Comparison of ENCODE assay signal across 25 cellular contexts in the genomic region with DNA sequence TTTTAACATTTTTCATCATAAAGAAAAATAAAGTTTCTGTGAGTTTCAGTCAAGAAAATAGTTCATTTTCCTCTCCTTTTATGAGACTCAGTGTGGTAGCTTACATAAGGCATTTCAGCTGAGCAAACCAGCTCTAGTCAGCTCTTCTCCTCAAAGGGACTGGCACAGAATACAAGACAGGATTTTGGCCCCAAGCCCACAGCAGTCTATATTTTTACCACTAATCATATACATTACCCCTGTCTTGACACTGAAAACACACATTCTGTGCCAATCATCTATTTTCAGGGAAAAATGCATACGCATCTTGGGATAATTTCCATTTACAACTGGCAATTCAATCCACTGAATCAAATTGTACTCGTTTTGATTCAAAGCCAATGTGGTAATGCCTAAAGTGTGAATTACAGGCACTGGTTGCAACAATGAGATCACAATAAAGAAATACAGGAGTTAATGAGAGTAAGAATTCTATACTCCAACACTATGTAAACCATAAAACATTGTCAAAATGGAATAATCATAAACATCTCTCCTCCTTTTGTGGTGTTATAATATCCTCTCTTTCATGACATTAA.
A peak's percentile ranks its signal among the peaks of the same experiment; 100 is the strongest.
DNase-seq lines count a peak whose midpoint lies in the region; ATAC-seq, FAIRE-seq and TF ChIP-seq lines count a peak whose summit lies in the region.
"Had no signal": no experiment of that assay in that cellular context is flagged by ENCODE, and none has a peak within 500 bp of the region (broad histone marks: within the 10 kb centered on the region; RNA-seq: fewer than 3 reads in every experiment).

No MANE protein-coding gene starts in this region.

- H3K9me3 Mint-ChIP-seq in chondrocyte (ENCODE audit: low read depth) (no peaks in the 10 kb centered on the region), natural killer cell (peaks cover 8 to 18% of the 10 kb centered on the region in 2 donors)
- H3K9me3 Mint-ChIP-seq: activated CD4-positive, alpha-beta T cell treated with anti-CD3 and anti-CD28 coated beads, Interleukin-2, amount 10 ng/mL, durations not matched to agents 7 days and 5 days; activated naive CD4-positive, alpha-beta T cell treated with anti-CD3 and anti-CD28 coated beads, Interleukin-2, amount 50 U/mL, for 24 hours had no signal

- H3K36me3 Mint-ChIP-seq in chondrocyte (ENCODE audit: low read depth): peaks cover 2% of the 10 kb centered on the region
- H3K36me3 Mint-ChIP-seq in natural killer cell: no peaks in the 10 kb centered on the region
- H3K36me3 Mint-ChIP-seq: activated CD8-positive, alpha-beta memory T cell treated with anti-CD3 and anti-CD28 coated beads, Interleukin-2, amount 10 ng/mL, durations not matched to agents 7 days and 5 days; activated naive CD4-positive, alpha-beta T cell treated with anti-CD3 and anti-CD28 coated beads, Interleukin-2, amount 50 U/mL, for 24 hours had no signal

- FAIRE-seq in GM12892 (lab: Jason Lieb, UNC): no peak
- FAIRE-seq: astrocyte had no signal

- H3K4me3 Mint-ChIP-seq in chondrocyte (ENCODE audit: unreplicated experiment): no peak overlapping the region
- no peak overlapping the region for H3K4me3 Mint-ChIP-seq in natural killer cell
- H3K4me3 Mint-ChIP-seq: activated CD4-positive, alpha-beta T cell treated with anti-CD3 and anti-CD28 coated beads, Interleukin-2, amount 10 ng/mL, durations not matched to agents 7 days and 5 days; activated CD8-positive, alpha-beta memory T cell treated with anti-CD3 and anti-CD28 coated beads, Interleukin-2, amount 10 ng/mL, durations not matched to agents 7 days and 5 days; activated naive CD4-positive, alpha-beta T cell treated with anti-CD3 and anti-CD28 coated beads, Interleukin-2, amount 50 U/mL, for 24 hours; T-helper 17 cell had no signal

- peak overlapping the region; percentile 63 for H3K27ac ChIP-seq in temporal lobe (ENCODE audit: low read depth, low read length)
- H3K27ac ChIP-seq: right atrium auricular region, stomach, upper lobe of left lung had no signal

- intact Hi-C loops in natural killer cell (cut with micrococcal nuclease): no loop called here

- peak overlapping the region; percentile 11 for H3K27ac Mint-ChIP-seq in chondrocyte (ENCODE audit: unreplicated experiment)
- H3K27ac Mint-ChIP-seq in natural killer cell: no peak overlapping the region
- H3K27ac Mint-ChIP-seq: activated CD4-positive, alpha-beta T cell treated with anti-CD3 and anti-CD28 coated beads, Interleukin-2, amount 10 ng/mL, durations not matched to agents 7 days and 5 days; activated CD8-positive, alpha-beta memory T cell treated with anti-CD3 and anti-CD28 coated beads, Interleukin-2, amount 10 ng/mL, durations not matched to agents 7 days and 5 days; activated naive CD4-positive, alpha-beta T cell treated with anti-CD3 and anti-CD28 coated beads, Interleukin-2, amount 50 U/mL, for 24 hours; T-helper 17 cell had no signal

- TF ChIP-seq POLR2A in GM12892 (IDR thresholded peaks at IDR 0.05; ENCODE audit: low read depth, low read length): no peak

- H3K4me1 Mint-ChIP-seq in chondrocyte (ENCODE audit: low read depth): peaks cover 18% of the 10 kb centered on the region
- H3K4me1 Mint-ChIP-seq in natural killer cell: no peaks in the 10 kb centered on the region
- H3K4me1 Mint-ChIP-seq: activated CD4-positive, alpha-beta T cell treated with anti-CD3 and anti-CD28 coated beads, Interleukin-2, amount 10 ng/mL, durations not matched to agents 7 days and 5 days; activated CD8-positive, alpha-beta memory T cell treated with anti-CD3 and anti-CD28 coated beads, Interleukin-2, amount 10 ng/mL, durations not matched to agents 7 days and 5 days; activated naive CD4-positive, alpha-beta T cell treated with anti-CD3 and anti-CD28 coated beads, Interleukin-2, amount 50 U/mL, for 24 hours; T-helper 17 cell had no signal

- H3K27me3 Mint-ChIP-seq in chondrocyte (ENCODE audit: low read depth) (no peaks in the 10 kb centered on the region), natural killer cell (ENCODE audit: low read depth in 2 of 2) (no peaks in the 10 kb centered on the region)
- H3K27me3 Mint-ChIP-seq: activated CD4-positive, alpha-beta T cell treated with anti-CD3 and anti-CD28 coated beads, Interleukin-2, amount 10 ng/mL, durations not matched to agents 7 days and 5 days; activated CD8-positive, alpha-beta memory T cell treated with anti-CD3 and anti-CD28 coated beads, Interleukin-2, amount 10 ng/mL, durations not matched to agents 7 days and 5 days; activated naive CD4-positive, alpha-beta T cell treated with anti-CD3 and anti-CD28 coated beads, Interleukin-2, amount 50 U/mL, for 24 hours; T-helper 17 cell had no signal

- TF ChIP-seq CTCF in chondrocyte (IDR thresholded peaks at IDR 0.05) (no peak), omental fat pad (IDR thresholded peaks at IDR 0.05) (no peak), natural killer cell (IDR thresholded peaks at IDR 0.05) (no peak)

- ATAC-seq in omental fat pad (ENCODE audit: low FRiP score) (no peak), natural killer cell (no peak)
- ATAC-seq: activated CD8-positive, alpha-beta memory T cell treated with anti-CD3 and anti-CD28 coated beads, Interleukin-2, amount 10 ng/mL, durations not matched to agents 7 days and 5 days; Panc1; T-helper 17 cell had no signal

- DNase-seq in NCI-H345 (lab: John Stamatoyannopoulos, UW): peak; percentile 7
- no peak for DNase-seq in NCI-H345 treated with DMSO at 0.1 percent for 48 hours (lab: John Stamatoyannopoulos, UW; ENCODE audit: unreplicated experiment)
- DNase-seq in NCI-H2227 (lab: John Stamatoyannopoulos, UW; ENCODE audit: unreplicated experiment): peak; percentile 93
- DNase-seq in chondrocyte (ENCODE audit: low spot score): no peak
- no peak for DNase-seq in omental fat pad (ENCODE audit: low spot score)
- DNase-seq in GM12892 (ENCODE audit: insufficient read length): no peak
- no peak for DNase-seq in natural killer cell
- DNase-seq: ACHN; activated CD4-positive, alpha-beta T cell treated with anti-CD3 and anti-CD28 coated beads, Interleukin-2, amount 10 ng/mL, durations not matched to agents 7 days and 5 days; activated CD8-positive, alpha-beta memory T cell treated with anti-CD3 and anti-CD28 coated beads, Interleukin-2, amount 10 ng/mL, durations not matched to agents 7 days and 5 days; Calu3; KBM-7; kidney glomerular epithelial cell; mammary epithelial cell; MM.1S; NCI-H226; occipital lobe; stomach; T-helper 17 cell; upper lobe of left lung had no signal

Comparison
In these comparisons a context has a peak if more than half of its experiments do, and no peak if none do; other contexts are left out.
1. DNase-seq: peak in NCI-H345 (single experiment) and NCI-H2227 (single experiment); none in NCI-H345 treated with DMSO at 0.1 percent for 48 hours (single experiment), chondrocyte (single experiment), omental fat pad (single experiment), GM12892 (single experiment) and natural killer cell (single experiment).